In genomic region chr16:29694384-29695195, GRCh38 we compare ENCODE assay signal across 1 cellular context.
TF ChIP-seq lines count a peak whose summit lies in the region.

No MANE protein-coding gene starts in this region.

TF ChIP-seq in H1, 55 proteins besides CTCF, POLR2A, EP300 and RAD21:
- TF ChIP-seq TBP (IDR thresholded peaks at IDR 0.05; ENCODE audit: low read depth, low read length) (no peak), SP1 (IDR thresholded peaks at IDR 0.05; ENCODE audit: low read depth, low read length) (no peak), SIX5 (IDR thresholded peaks at IDR 0.05; ENCODE audit: low read depth, low read length) (no peak), SAP30 (IDR thresholded peaks at IDR 0.05; ENCODE audit: insufficient read depth, insufficient replicate concordance, low read length) (no peak), ATF3 (IDR thresholded peaks at IDR 0.05; ENCODE audit: insufficient read depth, low read depth, low read length) (no peak), POU5F1 (IDR thresholded peaks at IDR 0.05; ENCODE audit: low read depth, low read length) (no peak), RNF2 (IDR thresholded peaks at IDR 0.05; ENCODE audit: borderline replicate concordance, low read depth, low read length, missing control alignments, poor library complexity, severe bottlenecking) (no peak), GTF2F1 (IDR thresholded peaks at IDR 0.05; ENCODE audit: borderline replicate concordance, low read depth, low read length) (no peak), EGR1 (IDR thresholded peaks at IDR 0.05; ENCODE audit: borderline replicate concordance, low read depth, low read length) (no peak), CTBP2 (IDR thresholded peaks at IDR 0.05; ENCODE audit: borderline replicate concordance, insufficient read depth, insufficient read length, low read length) (no peak)
